In genomic region chr2:15560988-15561573, GRCh38 we compare ENCODE assay signal across 1 cellular context.
TF ChIP-seq lines count a peak whose summit lies in the region.

Gene NBAS (minus strand): TSS chr2:15561334. CDS start chr2:15561304, 30 bp downstream.

TF ChIP-seq in HepG2, 621 proteins besides CTCF, POLR2A, EP300 and RAD21 (continued from another document and continues in another):
- TF ChIP-seq ZNF318 (CRISPR knock-in tag; IDR thresholded peaks at IDR 0.05) (no peak), SP2 (CRISPR knock-in tag; IDR thresholded peaks at IDR 0.05) (no peak), ZFY (CRISPR knock-in tag; IDR thresholded peaks at IDR 0.05) (peak; percentile 72), NFIB (CRISPR knock-in tag; IDR thresholded peaks at IDR 0.05; ENCODE audit: borderline replicate concordance) (no peak), NFE2 (CRISPR knock-in tag; IDR thresholded peaks at IDR 0.05) (no peak), ZNF407 (CRISPR knock-in tag; IDR thresholded peaks at IDR 0.05; ENCODE audit: not compliant biosample characterization) (peak; percentile 65), DMTF1 (CRISPR knock-in tag; IDR thresholded peaks at IDR 0.05) (no peak), PHF5A (CRISPR knock-in tag; IDR thresholded peaks at IDR 0.05; ENCODE audit: low read depth, unreplicated experiment) (peak; percentile 94), YEATS2 (CRISPR knock-in tag; IDR thresholded peaks at IDR 0.05; ENCODE audit: borderline replicate concordance) (peak; percentile 89), ATF1 (CRISPR knock-in tag; IDR thresholded peaks at IDR 0.05) (peak; percentile 70), ZNF781 (CRISPR knock-in tag; IDR thresholded peaks at IDR 0.05; ENCODE audit: borderline replicate concordance, not compliant biosample characterization) (no peak), GZF1 (CRISPR knock-in tag; IDR thresholded peaks at IDR 0.05) (no peak), ZNF747 (CRISPR knock-in tag; IDR thresholded peaks at IDR 0.05; ENCODE audit: borderline replicate concordance) (no peak), ZBTB14 (CRISPR knock-in tag; IDR thresholded peaks at IDR 0.05) (no peak), USF2 (IDR thresholded peaks at IDR 0.05; ENCODE audit: low read depth, low read length) (no peak), USF2 (CRISPR knock-in tag; IDR thresholded peaks at IDR 0.05; ENCODE audit: borderline replicate concordance) (no peak), SMARCC2 (IDR thresholded peaks at IDR 0.05) (no peak), ZSCAN9 (CRISPR knock-in tag; IDR thresholded peaks at IDR 0.05; ENCODE audit: borderline replicate concordance) (peak; percentile 82; the same call in 1 of the 2 replicates), ZNF136 (CRISPR knock-in tag; IDR thresholded peaks at IDR 0.05; ENCODE audit: low read depth) (no peak), ZNF605 (CRISPR knock-in tag; IDR thresholded peaks at IDR 0.05) (peak; percentile 81), PATZ1 (CRISPR knock-in tag; IDR thresholded peaks at IDR 0.05) (peak; percentile 38; the same call in 1 of the 2 replicates), CSRNP1 (CRISPR knock-in tag; IDR thresholded peaks at IDR 0.05) (peak; percentile 85), GATAD2A (CRISPR knock-in tag; IDR thresholded peaks at IDR 0.05) (peak; percentile 90), ZNF333 (CRISPR knock-in tag; IDR thresholded peaks at IDR 0.05; ENCODE audit: borderline replicate concordance) (no peak), THAP7 (CRISPR knock-in tag; IDR thresholded peaks at IDR 0.05) (peak; percentile 55; the same call in 1 of the 2 replicates)
